ENCODE assay signal across 17 cellular contexts in the genomic region with DNA sequence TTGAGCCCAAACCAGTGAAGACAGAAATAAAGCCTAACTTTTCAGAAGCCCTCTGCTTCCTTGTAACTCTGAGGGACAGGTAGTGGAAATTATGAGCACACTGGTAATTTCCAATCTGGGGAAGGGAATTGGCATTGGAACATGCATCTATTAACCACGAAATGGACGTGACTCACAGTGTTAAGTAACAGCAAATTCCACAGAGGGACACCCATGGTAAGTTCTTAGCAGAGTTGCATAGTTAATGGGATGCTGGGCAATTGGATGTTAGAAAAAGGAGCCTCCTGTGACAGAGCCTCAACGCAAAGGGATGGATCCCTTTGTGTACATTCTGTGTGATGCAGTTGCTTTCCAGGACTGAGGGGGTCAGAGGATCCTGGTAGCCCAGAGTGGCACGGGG.
DNase-seq lines count a peak whose midpoint lies in the region; ATAC-seq and TF ChIP-seq lines count a peak whose summit lies in the region.
"Had no signal": no experiment of that assay in that cellular context is flagged by ENCODE, and none has a peak within 500 bp of the region (broad histone marks: within the 10 kb centered on the region; RNA-seq: fewer than 3 reads in every experiment).

No MANE protein-coding gene starts in this region.

- H3K4me2 ChIP-seq in PC-3 (ENCODE audit: low read length) (no peak overlapping the region), neural progenitor cell (no peak overlapping the region)

- H3K9me2 ChIP-seq in PC-3 (replicated peaks; ENCODE audit: low read length) = no peaks in the 10 kb centered on the region

- H3K79me2 ChIP-seq in PC-3 (ENCODE audit: low read length) (no peaks in the 10 kb centered on the region), neural progenitor cell (ENCODE audit: low read depth) (no peaks in the 10 kb centered on the region)

- DNase-seq in GM04503 (ENCODE audit: low read depth) (peak; percentile 61), PC-3 (peak; percentile 82), epithelial cell of prostate (ENCODE audit: low read depth, low spot score) (peak; percentile 44), neural progenitor cell (ENCODE audit: low spot score) (peak; percentile 21), NCI-H1048 (lab: John Stamatoyannopoulos, UW) (no peak)
- no peak for DNase-seq in activated CD4-positive, alpha-beta memory T cell treated with anti-CD3 and anti-CD28 coated beads for 36 hours
- DNase-seq in stimulated activated CD4-positive, alpha-beta T cell treated with anti-CD3 and anti-CD28 coated beads, Interleukin-2, amount 100 ng/mL, for 24 hours = no peak
- no peak for DNase-seq in activated CD4-positive, alpha-beta T cell treated with anti-CD3 and anti-CD28 coated beads, Interleukin-2, amount 10 ng/mL, durations not matched to agents 7 days and 5 days
- DNase-seq: activated CD8-positive, alpha-beta memory T cell treated with anti-CD3 and anti-CD28 coated beads, Interleukin-2, amount 10 ng/mL, durations not matched to agents 7 days and 5 days; activated naive CD4-positive, alpha-beta T cell; caudate nucleus; head of caudate nucleus; left colon; NCI-H446 treated with DMSO at 0.1 percent for 48 hours; psoas muscle; stimulated activated CD8-positive, alpha-beta memory T cell treated with anti-CD3 and anti-CD28 coated beads, Interleukin-4, amount 100 ng/mL, for 48 hours; WERI-Rb-1 had no signal

- H3F3A ChIP-seq in PC-3 (ENCODE audit: low read length, unreplicated experiment) = no peaks in the 10 kb centered on the region
- no peaks in the 10 kb centered on the region for H3F3A ChIP-seq in neural progenitor cell (ENCODE audit: low read depth)

- intact Hi-C loops in PC-3 (cut with micrococcal nuclease) = no loop called here
- intact Hi-C loops in activated CD4-positive, alpha-beta memory T cell treated with anti-CD3 and anti-CD28 coated beads for 36 hours (cut with micrococcal nuclease) = no loop called here

- CTCF ChIA-PET in PC-3 (lab: Charles Lee) = no interaction called here
- CTCF ChIA-PET in activated CD4-positive, alpha-beta memory T cell treated with anti-CD3 and anti-CD28 coated beads for 36 hours (lab: Charles Lee) = no interaction called here
- CTCF ChIA-PET in activated CD4-positive, alpha-beta T cell treated with anti-CD3 and anti-CD28 coated beads, Interleukin-2, amount 10 ng/mL, durations not matched to agents 7 days and 5 days (lab: Charles Lee) = no interaction called here

- H3K4me1 ChIP-seq in PC-3 (ENCODE audit: insufficient read depth, low read length) (peaks cover 13% of the 10 kb centered on the region; the same call in 1 of the 2 replicates), neural progenitor cell (peaks cover 47% of the 10 kb centered on the region)
- H3K4me1 ChIP-seq: psoas muscle had no signal

- no peaks in the 10 kb centered on the region for H3K36me3 Mint-ChIP-seq in neural progenitor cell
- no peaks in the 10 kb centered on the region for H3K36me3 Mint-ChIP-seq in activated CD4-positive, alpha-beta memory T cell treated with anti-CD3 and anti-CD28 coated beads for 36 hours
- no peaks in the 10 kb centered on the region for H3K36me3 Mint-ChIP-seq in activated CD4-positive, alpha-beta T cell treated with anti-CD3 and anti-CD28 coated beads, Interleukin-2, amount 10 ng/mL, durations not matched to agents 7 days and 5 days (ENCODE audit: low read depth)
- H3K36me3 Mint-ChIP-seq: activated CD8-positive, alpha-beta memory T cell treated with anti-CD3 and anti-CD28 coated beads, Interleukin-2, amount 10 ng/mL, durations not matched to agents 7 days and 5 days had no signal

- POLR2A ChIA-PET in PC-3 (lab: Charles Lee; ENCODE audit: unreplicated experiment) = no interaction called here
- POLR2A ChIA-PET in activated CD4-positive, alpha-beta memory T cell treated with anti-CD3 and anti-CD28 coated beads for 36 hours (lab: Charles Lee) = no interaction called here
- POLR2A ChIA-PET in activated CD4-positive, alpha-beta T cell treated with anti-CD3 and anti-CD28 coated beads, Interleukin-2, amount 10 ng/mL, durations not matched to agents 7 days and 5 days (lab: Charles Lee) = no interaction called here

- H3K4me3 ChIP-seq in PC-3 (ENCODE audit: low read length) = no peak overlapping the region
- H3K4me3 ChIP-seq in neural progenitor cell = no peak overlapping the region
- H3K4me3 ChIP-seq: psoas muscle had no signal

- H3K9me3 Mint-ChIP-seq in neural progenitor cell = no peaks in the 10 kb centered on the region
- no peaks in the 10 kb centered on the region for H3K9me3 Mint-ChIP-seq in activated CD4-positive, alpha-beta memory T cell treated with anti-CD3 and anti-CD28 coated beads for 36 hours
- H3K9me3 Mint-ChIP-seq in activated CD4-positive, alpha-beta T cell treated with anti-CD3 and anti-CD28 coated beads, Interleukin-2, amount 10 ng/mL, durations not matched to agents 7 days and 5 days = no peaks in the 10 kb centered on the region

- no TSS peak for BruUV-seq in PC-3 (replicated peaks; lab: Mats Ljungman, UMichigan)

- H3K27ac ChIP-seq in PC-3 (ENCODE audit: low read length) (no peak overlapping the region), epithelial cell of prostate (no peak overlapping the region), neural progenitor cell (no peak overlapping the region)
- H3K27ac ChIP-seq: psoas muscle, WERI-Rb-1 had no signal

- TF ChIP-seq CTCF in PC-3 (conservative IDR thresholded peaks at IDR 0.05; ENCODE audit: low read depth, low read length) (no peak), neural progenitor cell (IDR thresholded peaks at IDR 0.05) (no peak)

- H3K4me1 Mint-ChIP-seq in neural progenitor cell = peaks cover 12% of the 10 kb centered on the region
- no peaks in the 10 kb centered on the region for H3K4me1 Mint-ChIP-seq in activated CD4-positive, alpha-beta memory T cell treated with anti-CD3 and anti-CD28 coated beads for 36 hours (ENCODE audit: low read depth)
- no peaks in the 10 kb centered on the region for H3K4me1 Mint-ChIP-seq in activated CD4-positive, alpha-beta T cell treated with anti-CD3 and anti-CD28 coated beads, Interleukin-2, amount 10 ng/mL, durations not matched to agents 7 days and 5 days
- H3K4me1 Mint-ChIP-seq: activated CD8-positive, alpha-beta memory T cell treated with anti-CD3 and anti-CD28 coated beads, Interleukin-2, amount 10 ng/mL, durations not matched to agents 7 days and 5 days had no signal

- H3K9me3 ChIP-seq in PC-3 (ENCODE audit: low read length) = no peaks in the 10 kb centered on the region
- no peaks in the 10 kb centered on the region for H3K9me3 ChIP-seq in neural progenitor cell (ENCODE audit: low read depth)
- H3K9me3 ChIP-seq: psoas muscle had no signal

- H4K20me1 ChIP-seq in PC-3 (ENCODE audit: low read length) (no peaks in the 10 kb centered on the region), neural progenitor cell (ENCODE audit: low read depth) (no peaks in the 10 kb centered on the region)

- no peak overlapping the region for H3K4me3 Mint-ChIP-seq in neural progenitor cell
- no peak overlapping the region for H3K4me3 Mint-ChIP-seq in activated CD4-positive, alpha-beta memory T cell treated with anti-CD3 and anti-CD28 coated beads for 36 hours
- H3K4me3 Mint-ChIP-seq in activated CD4-positive, alpha-beta T cell treated with anti-CD3 and anti-CD28 coated beads, Interleukin-2, amount 10 ng/mL, durations not matched to agents 7 days and 5 days = no peak overlapping the region
- H3K4me3 Mint-ChIP-seq: activated CD8-positive, alpha-beta memory T cell treated with anti-CD3 and anti-CD28 coated beads, Interleukin-2, amount 10 ng/mL, durations not matched to agents 7 days and 5 days had no signal

- no peak overlapping the region for H3K27ac Mint-ChIP-seq in neural progenitor cell
- H3K27ac Mint-ChIP-seq in activated CD4-positive, alpha-beta memory T cell treated with anti-CD3 and anti-CD28 coated beads for 36 hours = no peak overlapping the region
- H3K27ac Mint-ChIP-seq in activated CD4-positive, alpha-beta T cell treated with anti-CD3 and anti-CD28 coated beads, Interleukin-2, amount 10 ng/mL, durations not matched to agents 7 days and 5 days = no peak overlapping the region
- H3K27ac Mint-ChIP-seq: activated CD8-positive, alpha-beta memory T cell treated with anti-CD3 and anti-CD28 coated beads, Interleukin-2, amount 10 ng/mL, durations not matched to agents 7 days and 5 days had no signal

- H3K36me3 ChIP-seq in PC-3 (ENCODE audit: low read depth, low read length) (no peaks in the 10 kb centered on the region), neural progenitor cell (no peaks in the 10 kb centered on the region)
- H3K36me3 ChIP-seq: WERI-Rb-1 had no signal

- H3K27me3 ChIP-seq in PC-3 (ENCODE audit: low read length) = no peaks in the 10 kb centered on the region
- H3K27me3 ChIP-seq in neural progenitor cell = no peaks in the 10 kb centered on the region

- peak; percentile 69 for ATAC-seq in PC-3
- ATAC-seq: activated CD8-positive, alpha-beta memory T cell treated with anti-CD3 and anti-CD28 coated beads, Interleukin-2, amount 10 ng/mL, durations not matched to agents 7 days and 5 days; left colon; psoas muscle had no signal

- peaks cover 2% of the 10 kb centered on the region for H3K27me3 Mint-ChIP-seq in neural progenitor cell (ENCODE audit: insufficient read depth, low read depth)
- H3K27me3 Mint-ChIP-seq in activated CD4-positive, alpha-beta memory T cell treated with anti-CD3 and anti-CD28 coated beads for 36 hours = no peaks in the 10 kb centered on the region
- H3K27me3 Mint-ChIP-seq in activated CD4-positive, alpha-beta T cell treated with anti-CD3 and anti-CD28 coated beads, Interleukin-2, amount 10 ng/mL, durations not matched to agents 7 days and 5 days = peaks cover 2% of the 10 kb centered on the region
- H3K27me3 Mint-ChIP-seq: activated CD8-positive, alpha-beta memory T cell treated with anti-CD3 and anti-CD28 coated beads, Interleukin-2, amount 10 ng/mL, durations not matched to agents 7 days and 5 days had no signal

- H3K9ac ChIP-seq in PC-3 (ENCODE audit: low read length) (no peak overlapping the region), neural progenitor cell (no peak overlapping the region)

- H2AFZ ChIP-seq in PC-3 (ENCODE audit: low read length) = no peak overlapping the region
- H2AFZ ChIP-seq in neural progenitor cell (replicated peaks) = no peak overlapping the region

Comparison
In these comparisons a context has a peak if more than half of its experiments do, and no peak if none do; other contexts are left out.
1. DNase-seq: peak in GM04503 (single experiment), PC-3 (single experiment), epithelial cell of prostate (single experiment) and neural progenitor cell (single experiment); none in activated CD4-positive, alpha-beta memory T cell treated with anti-CD3 and anti-CD28 coated beads for 36 hours (single experiment), NCI-H1048 (single experiment), stimulated activated CD4-positive, alpha-beta T cell treated with anti-CD3 and anti-CD28 coated beads, Interleukin-2, amount 100 ng/mL, for 24 hours (0 of 2) and activated CD4-positive, alpha-beta T cell treated with anti-CD3 and anti-CD28 coated beads, Interleukin-2, amount 10 ng/mL, durations not matched to agents 7 days and 5 days (single experiment).